13 cellular contexts compared by ENCODE assay signal in genomic region chr4:55758570-55758969, GRCh38.
DNase-seq lines count a peak whose midpoint lies in the region; ATAC-seq and TF ChIP-seq lines count a peak whose summit lies in the region.
"Had no signal": no experiment of that assay in that cellular context is flagged by ENCODE, and none has a peak within 500 bp of the region (broad histone marks: within the 10 kb centered on the region; RNA-seq: fewer than 3 reads in every experiment).

No MANE protein-coding gene starts in this region.

- H3K36me3 Mint-ChIP-seq in HFFc6 (ENCODE audit: low read depth): no peaks in the 10 kb centered on the region
- H3K36me3 Mint-ChIP-seq: activated naive CD8-positive, alpha-beta T cell treated with anti-CD3 and anti-CD28 coated beads for 36 hours had no signal

- H3K9me3 ChIP-seq in heart left ventricle (no peaks in the 10 kb centered on the region), right atrium auricular region (no peaks in the 10 kb centered on the region)

- TF ChIP-seq POLR2A in heart left ventricle (IDR thresholded peaks at IDR 0.05): no peak

- no peak overlapping the region for H3K4me3 Mint-ChIP-seq in HFFc6
- H3K4me3 Mint-ChIP-seq: activated naive CD8-positive, alpha-beta T cell treated with anti-CD3 and anti-CD28 coated beads for 36 hours had no signal

- TF ChIP-seq CTCF in heart left ventricle (IDR thresholded peaks at IDR 0.05): no peak
- no peak for TF ChIP-seq CTCF in right atrium auricular region (IDR thresholded peaks at IDR 0.05)
- no peak for TF ChIP-seq CTCF in fibroblast of mammary gland (conservative IDR thresholded peaks at IDR 0.05; ENCODE audit: control insufficient read depth, insufficient read depth, low read depth, low read length)
- no peak for TF ChIP-seq CTCF in HFFc6 (IDR thresholded peaks at IDR 0.05)

- H3K4me1 Mint-ChIP-seq in HFFc6 (ENCODE audit: low read depth): peaks cover 12% of the 10 kb centered on the region
- H3K4me1 Mint-ChIP-seq: activated naive CD8-positive, alpha-beta T cell treated with anti-CD3 and anti-CD28 coated beads for 36 hours had no signal

- H3K27me3 Mint-ChIP-seq in HFFc6 (ENCODE audit: insufficient read depth): peaks cover 5% of the 10 kb centered on the region; the same call in 1 of the 2 replicates
- H3K27me3 Mint-ChIP-seq: activated naive CD8-positive, alpha-beta T cell treated with anti-CD3 and anti-CD28 coated beads for 36 hours; progenitor cell of endocrine pancreas had no signal

- H3K4me1 ChIP-seq in heart left ventricle (no peaks in the 10 kb centered on the region), right atrium auricular region (no peaks in the 10 kb centered on the region)

- no peaks in the 10 kb centered on the region for H3K27me3 ChIP-seq in heart left ventricle
- no peaks in the 10 kb centered on the region for H3K27me3 ChIP-seq in right atrium auricular region

- WGBS in heart left ventricle, 4 donors: 65 to 71% (median 70%) methylated on average over 3 to 4 of the region's 4 CpGs

- ATAC-seq in heart left ventricle: peak; percentile 42 to 76 (median 54)
- no peak for ATAC-seq in HG03159 (IDR thresholded peaks at IDR 0.05; ENCODE audit: unreplicated experiment)

- intact Hi-C loops in heart left ventricle (cut with DNase I): no loop called here

- DNase-seq in heart left ventricle: peak in 1 of 5 donors; percentile 22
- no peak for DNase-seq in right atrium auricular region (ENCODE audit: low spot score)
- peak; percentile 78 for DNase-seq in NCI-H69 (lab: John Stamatoyannopoulos, UW)
- DNase-seq in fibroblast of mammary gland (ENCODE audit: low read depth): peak; percentile 11
- DNase-seq in activated gamma-delta T cell (lab: John Stamatoyannopoulos, UW): no peak
- DNase-seq in HFFc6: no peak
- DNase-seq in SIG-M5 treated with dmso at 0.1 percent for 504 hours (lab: John Stamatoyannopoulos, UW; ENCODE audit: unreplicated experiment): no peak
- DNase-seq: activated naive CD8-positive, alpha-beta T cell treated with anti-CD3 and anti-CD28 coated beads for 36 hours; AML-193; NCI-H526; WERI-Rb-1 had no signal

- no peak overlapping the region for H3K27ac ChIP-seq in heart left ventricle
- H3K27ac ChIP-seq in right atrium auricular region: no peak overlapping the region
- H3K27ac ChIP-seq: WERI-Rb-1 had no signal

- no peak overlapping the region for H3K4me3 ChIP-seq in heart left ventricle
- no peak overlapping the region for H3K4me3 ChIP-seq in right atrium auricular region
- no peak overlapping the region for H3K4me3 ChIP-seq in fibroblast of mammary gland (ENCODE audit: control insufficient read depth, low read depth, low read length)

- H3K27ac Mint-ChIP-seq in HFFc6: no peak overlapping the region
- H3K27ac Mint-ChIP-seq: activated naive CD8-positive, alpha-beta T cell treated with anti-CD3 and anti-CD28 coated beads for 36 hours; progenitor cell of endocrine pancreas had no signal

- H3K9me3 Mint-ChIP-seq in HFFc6: no peaks in the 10 kb centered on the region
- H3K9me3 Mint-ChIP-seq: activated naive CD8-positive, alpha-beta T cell treated with anti-CD3 and anti-CD28 coated beads for 36 hours had no signal

- H3K36me3 ChIP-seq in heart left ventricle: no peaks in the 10 kb centered on the region
- no peaks in the 10 kb centered on the region for H3K36me3 ChIP-seq in right atrium auricular region
- H3K36me3 ChIP-seq: WERI-Rb-1 had no signal

Comparison
In these comparisons a context has a peak if more than half of its experiments do, and no peak if none do; other contexts are left out.
1. DNase-seq: peak in NCI-H69 (single experiment) and fibroblast of mammary gland (single experiment); none in right atrium auricular region (single experiment), activated gamma-delta T cell (single experiment), HFFc6 (single experiment) and SIG-M5 treated with dmso at 0.1 percent for 504 hours (single experiment).